In genomic region chr3:113551821-113552220, GRCh38 we compare ENCODE assay signal across 19 cellular contexts. TPM values are rescaled to one million over a fixed set of nuclear protein-coding genes. Genes with fewer than 3 reads are reported as not detected.
DNase-seq lines count a peak whose midpoint lies in the region; ATAC-seq, FAIRE-seq and TF ChIP-seq lines count a peak whose summit lies in the region.
"Had no signal": no experiment of that assay in that cellular context is flagged by ENCODE, and none has a peak within 500 bp of the region (broad histone marks: within the 10 kb centered on the region; RNA-seq: fewer than 3 reads in every experiment).

No MANE protein-coding gene starts in this region.

- H3K36me3 ChIP-seq in mucosa of descending colon (ENCODE audit: low read depth) (no peaks in the 10 kb centered on the region), esophagus muscularis mucosa (no peaks in the 10 kb centered on the region)
- H3K36me3 ChIP-seq: SJCRH30 had no signal

- H3K27ac Mint-ChIP-seq in CD4-positive, alpha-beta T cell, result peak overlapping the region; percentile 40
- peak overlapping the region; percentile 12 for H3K27ac Mint-ChIP-seq in activated T-helper 17 cell treated with anti-CD3 and anti-CD28 coated beads, Interleukin-2, amount 50 U/mL, for 72 hours

- CTCF ChIA-PET in CD4-positive, alpha-beta T cell (lab: Charles Lee), result interaction anchor here (1.0 to 3.2 kb wide), 2 partner anchors 49 to 59 kb away, joined by 3 to 13 read pairs; no protein-coding TSS in a partner anchor

- no peaks in the 10 kb centered on the region for H3K9me3 ChIP-seq in CD4-positive, alpha-beta T cell (ENCODE audit: control insufficient read depth, low read length)
- no peaks in the 10 kb centered on the region for H3K9me3 ChIP-seq in mucosa of descending colon
- peaks cover 0 to 9% (median 0%) of the 10 kb centered on the region in 4 donors for H3K9me3 ChIP-seq in esophagus muscularis mucosa
- H3K9me3 ChIP-seq: SJCRH30 had no signal

- H3K4me1 ChIP-seq in mucosa of descending colon (ENCODE audit: low read depth) (peaks cover 7% of the 10 kb centered on the region), esophagus muscularis mucosa (no peaks in the 10 kb centered on the region)

- TF ChIP-seq POLR2A in GM12891 (IDR thresholded peaks at IDR 0.05; ENCODE audit: low read depth, low read length) (no peak), esophagus muscularis mucosa (IDR thresholded peaks at IDR 0.05; ENCODE audit: low read depth) (no peak)

- H3K4me1 Mint-ChIP-seq in CD4-positive, alpha-beta T cell (ENCODE audit: low read depth), result peaks cover 54% of the 10 kb centered on the region
- peaks cover 28% of the 10 kb centered on the region for H3K4me1 Mint-ChIP-seq in activated T-helper 17 cell treated with anti-CD3 and anti-CD28 coated beads, Interleukin-2, amount 50 U/mL, for 72 hours

- no peak for TF ChIP-seq CTCF in CD4-positive, alpha-beta T cell (IDR thresholded peaks at IDR 0.05)
- no peak for TF ChIP-seq CTCF in mucosa of descending colon (IDR thresholded peaks at IDR 0.05)
- TF ChIP-seq CTCF in D721Med (IDR thresholded peaks at IDR 0.05; ENCODE audit: insufficient read depth, missing control alignments), result no peak
- no peak for TF ChIP-seq CTCF in esophagus muscularis mucosa (IDR thresholded peaks at IDR 0.05)

- 66% methylated on average over 5 of the region's 5 CpGs for WGBS in esophagus muscularis mucosa

- DNase-seq in CD4-positive, alpha-beta T cell, result no peak
- DNase-seq in GM12891 (ENCODE audit: insufficient read length, low spot score) (no peak), mucosa of descending colon (no peak), D721Med (ENCODE audit: insufficient read length, low spot score) (no peak), esophagus muscularis mucosa (ENCODE audit: extremely low spot score) (no peak), NCI-H526 (lab: John Stamatoyannopoulos, UW) (no peak)
- DNase-seq: DMS153, EL, NCI-H1105, NCI-H2081 treated with DMSO at 0.1 percent for 48 hours, NCI-H510A, NCI-H774, RPMI8226, SJCRH30 had no signal

- H3K27me3 Mint-ChIP-seq in CD4-positive, alpha-beta T cell, result no peaks in the 10 kb centered on the region
- no peaks in the 10 kb centered on the region for H3K27me3 Mint-ChIP-seq in activated T-helper 17 cell treated with anti-CD3 and anti-CD28 coated beads, Interleukin-2, amount 50 U/mL, for 72 hours

- intact Hi-C loops in CD4-positive, alpha-beta T cell (cut with DNase I, micrococcal nuclease), result loop anchor here in 1 of 2 experiments (2.0 kb wide), 1 partner anchor 55 kb away; no protein-coding TSS in a partner anchor
- intact Hi-C loops in mucosa of descending colon (cut with DNase I, micrococcal nuclease) (no loop called here), esophagus muscularis mucosa (cut with DNase I) (no loop called here)

- POLR2A ChIA-PET in CD4-positive, alpha-beta T cell (lab: Charles Lee), result interaction anchor here (1.6 to 2.6 kb wide), 2 partner anchors 36 to 54 kb away, joined by 5 to 12 read pairs; partner anchors contain the start of gene SPICE1

- peaks cover 44% of the 10 kb centered on the region for H3K36me3 Mint-ChIP-seq in CD4-positive, alpha-beta T cell (ENCODE audit: low read depth)
- H3K36me3 Mint-ChIP-seq in activated T-helper 17 cell treated with anti-CD3 and anti-CD28 coated beads, Interleukin-2, amount 50 U/mL, for 72 hours (ENCODE audit: low read depth), result peaks cover 10% of the 10 kb centered on the region

- H3K4me3 ChIP-seq in mucosa of descending colon, result no peak overlapping the region
- no peak overlapping the region for H3K4me3 ChIP-seq in esophagus muscularis mucosa
- H3K4me3 ChIP-seq: GM12878, K562, SJCRH30 had no signal

- no peak for TF ChIP-seq EP300 in esophagus muscularis mucosa (IDR thresholded peaks at IDR 0.05)

- H3K9me3 Mint-ChIP-seq in CD4-positive, alpha-beta T cell, result no peaks in the 10 kb centered on the region
- no peaks in the 10 kb centered on the region for H3K9me3 Mint-ChIP-seq in activated T-helper 17 cell treated with anti-CD3 and anti-CD28 coated beads, Interleukin-2, amount 50 U/mL, for 72 hours

- FAIRE-seq in GM12891 (lab: Jason Lieb, UNC) (peak; percentile 23), D721Med (lab: Jason Lieb, UNC) (no peak)
- FAIRE-seq: GM12878, H1, K562 had no signal

- no peak for ATAC-seq in CD4-positive, alpha-beta T cell (ENCODE audit: poor library complexity)
- ATAC-seq in activated T-helper 17 cell treated with anti-CD3 and anti-CD28 coated beads, Interleukin-2, amount 50 U/mL, for 72 hours (replicated peaks), result no peak
- peak; percentile 87 for ATAC-seq in mucosa of descending colon
- ATAC-seq: K562 had no signal

- H3K27me3 ChIP-seq in CD4-positive, alpha-beta T cell (ENCODE audit: control insufficient read depth, insufficient read depth, low read length), result no peaks in the 10 kb centered on the region
- H3K27me3 ChIP-seq in esophagus muscularis mucosa, result no peaks in the 10 kb centered on the region
- H3K27me3 ChIP-seq: SJCRH30 had no signal

- no peak overlapping the region for H3K27ac ChIP-seq in CD4-positive, alpha-beta T cell (ENCODE audit: low read depth, low read length)
- no peak overlapping the region for H3K27ac ChIP-seq in esophagus muscularis mucosa (replicated peaks in 1 of 4)
- H3K27ac ChIP-seq: C4-2B, SJCRH30 had no signal

- no peak overlapping the region for H3K4me3 Mint-ChIP-seq in CD4-positive, alpha-beta T cell
- H3K4me3 Mint-ChIP-seq in activated T-helper 17 cell treated with anti-CD3 and anti-CD28 coated beads, Interleukin-2, amount 50 U/mL, for 72 hours, result no peak overlapping the region

TF ChIP-seq in GM12891, 5 proteins besides CTCF, POLR2A, EP300 and RAD21:
- TF ChIP-seq PAX5 (IDR thresholded peaks at IDR 0.05; ENCODE audit: insufficient read depth, low read length, severe bottlenecking) (no peak), SPI1 (IDR thresholded peaks at IDR 0.05; ENCODE audit: low read depth, low read length) (no peak), POLR2AphosphoS5 (IDR thresholded peaks at IDR 0.05; ENCODE audit: low read depth, low read length) (no peak), TAF1 (IDR thresholded peaks at IDR 0.05; ENCODE audit: low read depth, low read length) (no peak), POU2F2 (IDR thresholded peaks at IDR 0.05; ENCODE audit: low read depth, low read length) (no peak)

RNA-seq across cellular contexts. Expression of gene SIDT1, which starts 19.5 kb away (rescaled TPM):
- 10 to 100 TPM; 28.8 to 37.3 TPM for total RNA-seq in CD4-positive, alpha-beta T cell
- 16.9 TPM for polyA plus RNA-seq in GM12891 (2012; ENCODE audit: low read depth, missing spikeins)
- 10 to 100 TPM; 17.0 to 20.8 TPM for total RNA-seq in activated T-helper 17 cell treated with anti-CD3 and anti-CD28 coated beads, Interleukin-2, amount 50 U/mL, for 72 hours
- total RNA-seq in mucosa of descending colon, result 10 to 100 TPM; 22.4 to 61.2 (median 37.0) TPM
- total RNA-seq in esophagus muscularis mucosa, result 1 to 10 TPM; 1.2 to 3.8 (median 1.9) TPM
- total RNA-seq: H1, K562 had no signal
- polyA plus RNA-seq: K562 had no signal

RNA-seq across cellular contexts. Expression of gene SPICE1, which starts 36.9 kb away (rescaled TPM):
- 10 to 100 TPM; 13.9 to 15.8 TPM for total RNA-seq in CD4-positive, alpha-beta T cell
- 3.7 TPM for polyA plus RNA-seq in GM12891 (2012; ENCODE audit: low read depth, missing spikeins)
- total RNA-seq in activated T-helper 17 cell treated with anti-CD3 and anti-CD28 coated beads, Interleukin-2, amount 50 U/mL, for 72 hours, result 10 to 100 TPM; 24.7 to 56.8 TPM
- 10 to 100 TPM; 18.7 to 29.6 (median 27.5) TPM for total RNA-seq in mucosa of descending colon
- 10 to 100 TPM in 1 of 4 donors, 1 to 10 TPM in 3; 4.8 to 12.3 (median 7.0) TPM for total RNA-seq in esophagus muscularis mucosa
